10 cellular contexts compared by ENCODE assay signal in the genomic region with DNA sequence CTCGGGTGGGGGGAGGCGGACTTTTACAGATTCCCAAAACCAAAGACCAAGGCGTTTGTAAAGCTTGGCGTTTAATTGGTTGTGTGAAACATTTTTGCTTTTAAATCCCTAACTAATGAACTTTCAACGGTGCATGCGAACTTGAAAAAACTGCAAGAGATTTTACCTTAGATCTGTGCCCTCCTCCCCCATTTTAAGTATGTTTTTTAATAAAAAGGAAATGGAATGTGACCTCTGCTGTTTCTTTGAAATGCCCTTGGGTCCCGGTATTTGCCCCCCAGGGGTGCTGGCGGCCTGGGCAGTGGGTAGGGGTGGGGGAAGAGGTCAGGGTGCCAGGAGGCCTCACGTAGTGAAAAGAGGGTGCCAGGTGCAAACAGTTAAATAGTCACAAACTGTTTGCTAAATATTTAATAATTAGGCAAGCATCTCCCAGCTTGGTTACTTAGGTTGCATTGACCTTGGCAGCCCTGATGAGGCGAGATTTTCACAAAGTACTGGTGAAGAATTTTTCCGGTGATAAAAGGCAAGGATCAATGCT.
DNase-seq lines count a peak whose midpoint lies in the region; ATAC-seq and TF ChIP-seq lines count a peak whose summit lies in the region.
"Had no signal": no experiment of that assay in that cellular context is flagged by ENCODE, and none has a peak within 500 bp of the region (broad histone marks: within the 10 kb centered on the region; RNA-seq: fewer than 3 reads in every experiment).

No MANE protein-coding gene starts in this region.

- H3K4me3 Mint-ChIP-seq in neural progenitor cell: peak overlapping the region; percentile 82

- H3K4me1 ChIP-seq in ACC112 (ENCODE audit: control insufficient read depth, insufficient read depth, low read length, unreplicated experiment) (no peaks in the 10 kb centered on the region), HUES64 (ENCODE audit: insufficient read depth, low read length) (peaks cover 13% of the 10 kb centered on the region), endocrine pancreas (ENCODE audit: control insufficient read depth, insufficient read depth, low read length) (peaks cover 9% of the 10 kb centered on the region), neural progenitor cell (peaks cover 10% of the 10 kb centered on the region)

- H3K4me3 ChIP-seq in ACC112 (ENCODE audit: low read depth, low read length) (peak overlapping the region; percentile 70), HUES64 (ENCODE audit: low read length) (peak overlapping the region; percentile 67), endocrine pancreas (ENCODE audit: control insufficient read depth, insufficient read depth, low read length) (peak overlapping the region; percentile 88), neural progenitor cell (peak overlapping the region; percentile 48), MG63 (no peak overlapping the region)

- peaks cover 84% of the 10 kb centered on the region for H3K27me3 ChIP-seq in ACC112 (ENCODE audit: insufficient read depth, low read length)
- H3K27me3 ChIP-seq in HUES64 (ENCODE audit: insufficient read depth, low read length): peaks cover 44% of the 10 kb centered on the region
- no peaks in the 10 kb centered on the region for H3K27me3 ChIP-seq in endocrine pancreas (ENCODE audit: control insufficient read depth, insufficient read depth, low read length)
- H3K27me3 ChIP-seq in neural progenitor cell: peaks cover 80% of the 10 kb centered on the region
- H3K27me3 ChIP-seq in MG63: peaks cover 8% of the 10 kb centered on the region

- H3K27me3 Mint-ChIP-seq in neural progenitor cell (ENCODE audit: insufficient read depth, low read depth): peaks cover 2% of the 10 kb centered on the region

- TF ChIP-seq CTCF in neural progenitor cell (IDR thresholded peaks at IDR 0.05): no peak

- no peaks in the 10 kb centered on the region for H3K9me3 Mint-ChIP-seq in neural progenitor cell

- ATAC-seq in GM21723 (IDR thresholded peaks at IDR 0.05; ENCODE audit: unreplicated experiment): no peak
- no peak for ATAC-seq in HG02884 (IDR thresholded peaks at IDR 0.05; ENCODE audit: unreplicated experiment)
- ATAC-seq in GM19328 (IDR thresholded peaks at IDR 0.05; ENCODE audit: unreplicated experiment): no peak

- H3K79me2 ChIP-seq in ACC112 (ENCODE audit: control insufficient read depth, insufficient read depth, low read length, unreplicated experiment) (no peaks in the 10 kb centered on the region), neural progenitor cell (ENCODE audit: low read depth) (no peaks in the 10 kb centered on the region)

- H3K4me1 Mint-ChIP-seq in neural progenitor cell: peaks cover 18% of the 10 kb centered on the region

- no peaks in the 10 kb centered on the region for H3K9me3 ChIP-seq in HUES64 (ENCODE audit: insufficient read depth, low read depth, low read length)
- no peaks in the 10 kb centered on the region for H3K9me3 ChIP-seq in endocrine pancreas (ENCODE audit: control insufficient read depth, low read length)
- H3K9me3 ChIP-seq in neural progenitor cell (ENCODE audit: low read depth): no peaks in the 10 kb centered on the region
- H3K9me3 ChIP-seq in MG63: no peaks in the 10 kb centered on the region

- no peak overlapping the region for H3K27ac ChIP-seq in ACC112 (ENCODE audit: low read depth, low read length)
- no peak overlapping the region for H3K27ac ChIP-seq in HUES64 (ENCODE audit: low read depth, low read length)
- no peak overlapping the region for H3K27ac ChIP-seq in neural progenitor cell

- H3K36me3 ChIP-seq in ACC112 (ENCODE audit: insufficient read depth, low read length) (no peaks in the 10 kb centered on the region), HUES64 (ENCODE audit: insufficient read depth, low read length) (no peaks in the 10 kb centered on the region), endocrine pancreas (ENCODE audit: control insufficient read depth, insufficient read depth, low read length) (peaks cover 3% of the 10 kb centered on the region), neural progenitor cell (no peaks in the 10 kb centered on the region), MG63 (no peaks in the 10 kb centered on the region)

- DNase-seq in neural progenitor cell (ENCODE audit: low spot score) (no peak), MG63 (no peak)
- DNase-seq: DMS79 had no signal

- WGBS in HUES64: 27% methylated on average over 8 of the region's 11 CpGs

- no peaks in the 10 kb centered on the region for H4K20me1 ChIP-seq in neural progenitor cell (ENCODE audit: low read depth)

- H3K36me3 Mint-ChIP-seq in neural progenitor cell: no peaks in the 10 kb centered on the region

- H3K9ac ChIP-seq in HUES64 (ENCODE audit: low read depth, low read length) (peak overlapping the region; percentile 14; the same call in 1 of the 2 replicates), endocrine pancreas (ENCODE audit: control insufficient read depth, insufficient read depth, low read length) (peak overlapping the region; percentile 68), neural progenitor cell (no peak overlapping the region)

- no peak overlapping the region for H3K27ac Mint-ChIP-seq in neural progenitor cell
- H3K27ac Mint-ChIP-seq: activated CD8-positive, alpha-beta T cell treated with anti-CD3 and anti-CD28 coated beads, Interleukin-2, amount 10 ng/mL, durations not matched to agents 7 days and 5 days had no signal

- peak overlapping the region; percentile 89 for H3K4me2 ChIP-seq in neural progenitor cell

- H3F3A ChIP-seq in neural progenitor cell (ENCODE audit: low read depth): peaks cover 7% of the 10 kb centered on the region

- peak overlapping the region; percentile 63 for H2AFZ ChIP-seq in ACC112 (ENCODE audit: low read length, unreplicated experiment)
- H2AFZ ChIP-seq in neural progenitor cell (replicated peaks): peak overlapping the region; percentile 70
